Comparison of ENCODE assay signal across 26 cellular contexts in the genomic region with DNA sequence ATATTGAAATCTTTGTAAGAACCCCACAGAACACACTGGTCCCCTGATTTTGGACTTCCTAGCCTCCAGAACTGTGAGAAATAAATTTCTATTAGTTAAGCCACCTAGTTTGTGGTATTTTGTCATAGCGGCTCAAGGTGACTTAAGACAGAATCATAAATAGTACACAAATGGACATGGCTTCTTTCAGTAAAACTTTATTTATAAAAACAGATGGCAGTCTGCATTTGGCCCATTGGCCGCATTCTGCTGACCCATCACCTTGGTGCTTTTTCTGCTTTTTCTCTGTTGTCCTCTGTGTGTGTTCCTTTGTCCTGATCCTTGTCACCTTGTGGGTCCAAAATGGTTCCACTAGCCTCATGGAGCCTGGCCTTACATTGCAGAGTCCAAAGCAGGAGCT.
"Had no signal": no experiment of that assay in that cellular context is flagged by ENCODE, and none has a peak within 500 bp of the region (broad histone marks: within the 10 kb centered on the region; RNA-seq: fewer than 3 reads in every experiment).

No MANE protein-coding gene starts in this region.

- H3K4me1 ChIP-seq: pancreas had no signal

- H3K4me1 Mint-ChIP-seq: activated CD4-positive, alpha-beta memory T cell treated with anti-CD3 and anti-CD28 coated beads, Interleukin-2, amount 10 ng/mL, durations not matched to agents 7 days and 5 days; activated CD4-positive, alpha-beta T cell treated with anti-CD3 and anti-CD28 coated beads, Interleukin-2, amount 10 ng/mL, durations not matched to agents 24 days and 14 days; natural killer cell; stimulated activated effector memory CD8-positive, alpha-beta T cell treated with anti-CD3 and anti-CD28 coated beads, Interleukin-12 subunit alpha, Interleukin-12 subunit beta, amount 100 ng/mL, for 72 hours; stimulated activated naive CD8-positive, alpha-beta T cell treated with anti-CD3 and anti-CD28 coated beads, Interleukin-15, amount 100 ng/mL, for 72 hours; T-cell had no signal

- H3K36me3 Mint-ChIP-seq: natural killer cell; stimulated activated effector memory CD8-positive, alpha-beta T cell treated with anti-CD3 and anti-CD28 coated beads, Interleukin-12 subunit alpha, Interleukin-12 subunit beta, amount 100 ng/mL, for 72 hours; T-cell had no signal

- ATAC-seq: activated CD4-positive, CD25-positive, alpha-beta regulatory T cell treated with anti-CD3 and anti-CD28 coated beads, Interleukin-2, amount 50 U/mL, for 24 hours; activated T-cell treated with anti-CD3 and anti-CD28 coated beads, Interleukin-2, amount 50 U/mL, for 72 hours; natural killer cell; pancreas; stimulated activated effector memory CD8-positive, alpha-beta T cell treated with anti-CD3 and anti-CD28 coated beads, Interleukin-12 subunit alpha, Interleukin-12 subunit beta, amount 100 ng/mL, for 72 hours; stimulated activated naive CD8-positive, alpha-beta T cell treated with anti-CD3 and anti-CD28 coated beads, Interleukin-15, amount 100 ng/mL, for 72 hours; T-cell had no signal

- FAIRE-seq: pancreas, small intestine, urothelium cell line had no signal

- H3K9me3 Mint-ChIP-seq: activated CD4-positive, alpha-beta memory T cell treated with anti-CD3 and anti-CD28 coated beads, Interleukin-2, amount 10 ng/mL, durations not matched to agents 7 days and 5 days; activated CD4-positive, alpha-beta T cell treated with anti-CD3 and anti-CD28 coated beads, Interleukin-2, amount 10 ng/mL, durations not matched to agents 24 days and 14 days; activated naive CD4-positive, alpha-beta T cell treated with anti-CD3 and anti-CD28 coated beads for 36 hours; activated T-cell treated with anti-CD3 and anti-CD28 coated beads, Interleukin-2, amount 50 U/mL, for 72 hours; dendritic cell treated with granulocyte-macrophage colony-stimulating factor and Interleukin-4, amounts not matched to agents 40 ng/mL and 50 ng/mL, for 4 days; stimulated activated effector memory CD8-positive, alpha-beta T cell treated with anti-CD3 and anti-CD28 coated beads, Interleukin-12 subunit alpha, Interleukin-12 subunit beta, amount 100 ng/mL, for 72 hours; stimulated activated naive CD8-positive, alpha-beta T cell treated with anti-CD3 and anti-CD28 coated beads, Interleukin-15, amount 100 ng/mL, for 72 hours; T-helper 2 cell treated with Interferon-gamma antibody and Interleukin-4, amounts not matched to agents 5 μg/mL and 100 μg/mL, for 36 hours had no signal

- H3K4me3 Mint-ChIP-seq: activated CD4-positive, alpha-beta memory T cell treated with anti-CD3 and anti-CD28 coated beads, Interleukin-2, amount 10 ng/mL, durations not matched to agents 7 days and 5 days; activated CD4-positive, alpha-beta T cell treated with anti-CD3 and anti-CD28 coated beads, Interleukin-2, amount 10 ng/mL, durations not matched to agents 24 days and 14 days; activated naive CD4-positive, alpha-beta T cell treated with anti-CD3 and anti-CD28 coated beads for 36 hours; activated T-cell treated with anti-CD3 and anti-CD28 coated beads, Interleukin-2, amount 50 U/mL, for 72 hours; dendritic cell treated with granulocyte-macrophage colony-stimulating factor and Interleukin-4, amounts not matched to agents 40 ng/mL and 50 ng/mL, for 4 days; natural killer cell; stimulated activated effector memory CD8-positive, alpha-beta T cell treated with anti-CD3 and anti-CD28 coated beads, Interleukin-12 subunit alpha, Interleukin-12 subunit beta, amount 100 ng/mL, for 72 hours; stimulated activated naive CD8-positive, alpha-beta T cell treated with anti-CD3 and anti-CD28 coated beads, Interleukin-15, amount 100 ng/mL, for 72 hours; T-cell; T-helper 2 cell treated with Interferon-gamma antibody and Interleukin-4, amounts not matched to agents 5 μg/mL and 100 μg/mL, for 36 hours had no signal

- H3K27ac Mint-ChIP-seq: activated CD4-positive, alpha-beta memory T cell treated with anti-CD3 and anti-CD28 coated beads, Interleukin-2, amount 10 ng/mL, durations not matched to agents 7 days and 5 days; activated CD4-positive, alpha-beta T cell treated with anti-CD3 and anti-CD28 coated beads, Interleukin-2, amount 10 ng/mL, durations not matched to agents 24 days and 14 days; activated naive CD4-positive, alpha-beta T cell treated with anti-CD3 and anti-CD28 coated beads for 36 hours; activated T-cell treated with anti-CD3 and anti-CD28 coated beads, Interleukin-2, amount 50 U/mL, for 72 hours; dendritic cell treated with granulocyte-macrophage colony-stimulating factor and Interleukin-4, amounts not matched to agents 40 ng/mL and 50 ng/mL, for 4 days; natural killer cell; stimulated activated effector memory CD8-positive, alpha-beta T cell treated with anti-CD3 and anti-CD28 coated beads, Interleukin-12 subunit alpha, Interleukin-12 subunit beta, amount 100 ng/mL, for 72 hours; stimulated activated naive CD8-positive, alpha-beta T cell treated with anti-CD3 and anti-CD28 coated beads, Interleukin-15, amount 100 ng/mL, for 72 hours; T-cell; T-helper 2 cell treated with Interferon-gamma antibody and Interleukin-4, amounts not matched to agents 5 μg/mL and 100 μg/mL, for 36 hours had no signal

- H3K27ac ChIP-seq: left lung, pancreas, suprapubic skin, tibial nerve, VCaP had no signal

- H3K4me3 ChIP-seq: left lung, pancreas, right lobe of liver, suprapubic skin, tibial nerve had no signal

- H3K27me3 ChIP-seq: left lung, pancreas, right lobe of liver, suprapubic skin, tibial nerve had no signal

- DNase-seq: activated CD4-positive, alpha-beta memory T cell treated with anti-CD3 and anti-CD28 coated beads, Interleukin-2, amount 10 ng/mL, durations not matched to agents 7 days and 5 days; activated CD4-positive, alpha-beta T cell treated with anti-CD3 and anti-CD28 coated beads, Interleukin-2, amount 10 ng/mL, durations not matched to agents 24 days and 14 days; activated effector memory CD4-positive, alpha-beta T cell treated with Interleukin-2 at 50 U/mL for 16 hours; activated naive CD4-positive, alpha-beta T cell treated with anti-CD3 and anti-CD28 coated beads for 36 hours; activated T-cell treated with anti-CD3 and anti-CD28 coated beads, Interleukin-2, amount 50 U/mL, for 72 hours; amygdala; effector CD8-positive, alpha-beta T cell; foreskin melanocyte; left lung; mammary epithelial cell; midbrain; natural killer cell; pancreas; right lobe of liver; small intestine; stimulated activated CD4-positive, alpha-beta T cell treated with anti-CD3 and anti-CD28 coated beads, Interleukin-2, amount 100 ng/mL, for 24 hours; stimulated activated naive CD8-positive, alpha-beta T cell treated with anti-CD3 and anti-CD28 coated beads, Interleukin-15, amount 100 ng/mL, for 72 hours; T-cell had no signal

- H3K27me3 Mint-ChIP-seq: activated CD4-positive, alpha-beta memory T cell treated with anti-CD3 and anti-CD28 coated beads, Interleukin-2, amount 10 ng/mL, durations not matched to agents 7 days and 5 days; activated CD4-positive, alpha-beta T cell treated with anti-CD3 and anti-CD28 coated beads, Interleukin-2, amount 10 ng/mL, durations not matched to agents 24 days and 14 days; dendritic cell treated with granulocyte-macrophage colony-stimulating factor and Interleukin-4, amounts not matched to agents 40 ng/mL and 50 ng/mL, for 4 days; stimulated activated naive CD8-positive, alpha-beta T cell treated with anti-CD3 and anti-CD28 coated beads, Interleukin-15, amount 100 ng/mL, for 72 hours had no signal

- H3K9me3 ChIP-seq: left lung, pancreas, right lobe of liver, suprapubic skin, tibial nerve had no signal

- H3K36me3 ChIP-seq: left lung, pancreas, right lobe of liver, suprapubic skin, tibial nerve had no signal
